Comparison of ENCODE assay signal across 10 cellular contexts in genomic region chr1:110012100-110012499, GRCh38. TPM values are rescaled to one million over a fixed set of nuclear protein-coding genes. Genes with fewer than 3 reads are reported as not detected.
DNase-seq lines count a peak whose midpoint lies in the region; ATAC-seq and TF ChIP-seq lines count a peak whose summit lies in the region.
"Had no signal": no experiment of that assay in that cellular context is flagged by ENCODE, and none has a peak within 500 bp of the region (broad histone marks: within the 10 kb centered on the region; RNA-seq: fewer than 3 reads in every experiment).

No MANE protein-coding gene starts in this region.

- H3K9me3 Mint-ChIP-seq in activated CD4-positive, alpha-beta T cell treated with anti-CD3 and anti-CD28 coated beads, Interleukin-2, amount 10 ng/mL, durations not matched to agents 7 days and 5 days = no peaks in the 10 kb centered on the region
- H3K9me3 Mint-ChIP-seq: naive thymus-derived CD8-positive, alpha-beta T cell had no signal

- TF ChIP-seq CTCF in left lung (IDR thresholded peaks at IDR 0.05) (no peak), uterus (IDR thresholded peaks at IDR 0.05) (no peak)

- H3K4me3 ChIP-seq in mucosa of rectum (ENCODE audit: low read length in 2 of 2) = peak overlapping the region in 1 of 2 donors; percentile 21
- no peak overlapping the region for H3K4me3 ChIP-seq in left lung
- H3K4me3 ChIP-seq in uterus = no peak overlapping the region

- no peaks in the 10 kb centered on the region for H3K9me3 ChIP-seq in mucosa of rectum (ENCODE audit: control insufficient read depth in 2 of 2, low read length in 2 of 2)
- H3K9me3 ChIP-seq in left lung = no peaks in the 10 kb centered on the region
- H3K9me3 ChIP-seq in uterus = no peaks in the 10 kb centered on the region

- H3K4me1 Mint-ChIP-seq in activated CD4-positive, alpha-beta T cell treated with anti-CD3 and anti-CD28 coated beads, Interleukin-2, amount 10 ng/mL, durations not matched to agents 7 days and 5 days = peaks cover 7% of the 10 kb centered on the region

- H3K4me1 ChIP-seq in mucosa of rectum (ENCODE audit: control insufficient read depth in 2 of 2, insufficient read depth in 2 of 2, low read length in 2 of 2) = peaks cover 0 to 6% of the 10 kb centered on the region in 2 donors
- H3K4me1 ChIP-seq in left lung = peaks cover 0 to 12% of the 10 kb centered on the region in 2 donors
- no peaks in the 10 kb centered on the region for H3K4me1 ChIP-seq in uterus

- H3K27ac ChIP-seq in mucosa of rectum (ENCODE audit: low read depth in 2 of 2, low read length in 2 of 2) = peak overlapping the region; percentile 18 to 61
- H3K27ac ChIP-seq in left lung = no peak overlapping the region
- H3K27ac ChIP-seq in uterus = no peak overlapping the region

- H3K9ac ChIP-seq in mucosa of rectum (ENCODE audit: low read depth in 1 of 2, low read length in 2 of 2) = no peak overlapping the region

- no peaks in the 10 kb centered on the region for H3K27me3 Mint-ChIP-seq in activated CD4-positive, alpha-beta T cell treated with anti-CD3 and anti-CD28 coated beads, Interleukin-2, amount 10 ng/mL, durations not matched to agents 7 days and 5 days
- H3K27me3 Mint-ChIP-seq: naive thymus-derived CD8-positive, alpha-beta T cell had no signal

- CTCF ChIA-PET in activated CD4-positive, alpha-beta T cell treated with anti-CD3 and anti-CD28 coated beads, Interleukin-2, amount 10 ng/mL, durations not matched to agents 7 days and 5 days (lab: Charles Lee) = interaction anchor here (1.3 to 3.7 kb wide), 7 partner anchors 14 to 372 kb away, joined by 3 to 16 read pairs (median 6); partner anchors contain the start of gene STRIP1

- DNase-seq in left lung (no peak), uterus (no peak), NCI-H2196 treated with DMSO at 0.1 percent for 48 hours (lab: John Stamatoyannopoulos, UW; ENCODE audit: unreplicated experiment) (no peak)
- no peak for DNase-seq in activated CD4-positive, alpha-beta T cell treated with anti-CD3 and anti-CD28 coated beads, Interleukin-2, amount 10 ng/mL, durations not matched to agents 7 days and 5 days
- DNase-seq: activated T-cell treated with anti-CD3 and anti-CD28 coated beads, Interleukin-2, amount 50 U/mL, for 1 hour had no signal

- ATAC-seq in GM18873 (IDR thresholded peaks at IDR 0.05; ENCODE audit: low FRiP score, unreplicated experiment) (peak; percentile 41), GM21737 (IDR thresholded peaks at IDR 0.05; ENCODE audit: unreplicated experiment) (peak; percentile 61), HG03469 (IDR thresholded peaks at IDR 0.05; ENCODE audit: unreplicated experiment) (peak; percentile 37), left lung (no peak)

- H3K27ac Mint-ChIP-seq in activated CD4-positive, alpha-beta T cell treated with anti-CD3 and anti-CD28 coated beads, Interleukin-2, amount 10 ng/mL, durations not matched to agents 7 days and 5 days = no peak overlapping the region

- peaks cover 45% of the 10 kb centered on the region for H3K36me3 Mint-ChIP-seq in activated CD4-positive, alpha-beta T cell treated with anti-CD3 and anti-CD28 coated beads, Interleukin-2, amount 10 ng/mL, durations not matched to agents 7 days and 5 days (ENCODE audit: low read depth)

- H3K36me3 ChIP-seq in mucosa of rectum (ENCODE audit: control insufficient read depth in 2 of 2, insufficient read depth in 2 of 2, low read length in 2 of 2) (peaks cover 62 to 63% of the 10 kb centered on the region in 2 donors), left lung (peaks cover 3 to 85% of the 10 kb centered on the region in 2 donors), uterus (no peaks in the 10 kb centered on the region)

- POLR2A ChIA-PET in activated CD4-positive, alpha-beta T cell treated with anti-CD3 and anti-CD28 coated beads, Interleukin-2, amount 10 ng/mL, durations not matched to agents 7 days and 5 days (lab: Charles Lee) = no interaction called here

- intact Hi-C loops in left lung (cut with DNase I) = no loop called here
- intact Hi-C loops in uterus (cut with DNase I; ENCODE audit: low total_unique reads) = no loop called here

- TF ChIP-seq POLR2A in uterus (IDR thresholded peaks at IDR 0.05) = no peak

- no peak overlapping the region for H3K4me3 Mint-ChIP-seq in activated CD4-positive, alpha-beta T cell treated with anti-CD3 and anti-CD28 coated beads, Interleukin-2, amount 10 ng/mL, durations not matched to agents 7 days and 5 days

- H3K27me3 ChIP-seq in mucosa of rectum (ENCODE audit: control insufficient read depth in 2 of 2, insufficient read depth in 2 of 2, low read length in 2 of 2) (no peaks in the 10 kb centered on the region), left lung (no peaks in the 10 kb centered on the region), uterus (no peaks in the 10 kb centered on the region)

RNA-seq across cellular contexts. Expression of gene STRIP1, which starts 22.3 kb away (rescaled TPM):
- total RNA-seq in left lung = 10 to 100 TPM; 32.7 to 33.9 TPM
- 10 to 100 TPM; 33.4 to 35.9 TPM for total RNA-seq in activated CD4-positive, alpha-beta T cell treated with anti-CD3 and anti-CD28 coated beads, Interleukin-2, amount 10 ng/mL, durations not matched to agents 7 days and 5 days
- total RNA-seq in uterus = 100 to 1,000 TPM in 1 of 4 donors, 10 to 100 TPM in 3; 17.1 to 102 (median 42.0) TPM

RNA-seq across cellular contexts. Expression of gene AHCYL1, which starts 27.5 kb away (rescaled TPM):
- total RNA-seq in left lung (100 to 1,000 TPM in 1 of 2 donors, 10 to 100 TPM in 1; 79.3 to 116 TPM), uterus (100 to 1,000 TPM in 1 of 4 donors, 10 to 100 TPM in 3; 51.2 to 183 (median 70.2) TPM)
- 10 to 100 TPM; 50.4 to 50.9 TPM for total RNA-seq in activated CD4-positive, alpha-beta T cell treated with anti-CD3 and anti-CD28 coated beads, Interleukin-2, amount 10 ng/mL, durations not matched to agents 7 days and 5 days

RNA-seq across cellular contexts. Expression of gene ALX3, which starts 58.4 kb away (rescaled TPM):
- not detected for total RNA-seq in left lung
- total RNA-seq in activated CD4-positive, alpha-beta T cell treated with anti-CD3 and anti-CD28 coated beads, Interleukin-2, amount 10 ng/mL, durations not matched to agents 7 days and 5 days = not detected
- under 1 TPM in 2 of 4 donors, not detected in 2; 0.21 to 0.26 TPM for total RNA-seq in uterus
- total RNA-seq: naive thymus-derived CD8-positive, alpha-beta T cell had no signal

Comparison
In these comparisons a context has a peak if more than half of its experiments do, and no peak if none do; other contexts are left out.
1. H3K27ac ChIP-seq: peak in mucosa of rectum (2 of 2); none in left lung (0 of 2) and uterus (0 of 2).